ENCODE assay signal across 8 cellular contexts in the genomic region with DNA sequence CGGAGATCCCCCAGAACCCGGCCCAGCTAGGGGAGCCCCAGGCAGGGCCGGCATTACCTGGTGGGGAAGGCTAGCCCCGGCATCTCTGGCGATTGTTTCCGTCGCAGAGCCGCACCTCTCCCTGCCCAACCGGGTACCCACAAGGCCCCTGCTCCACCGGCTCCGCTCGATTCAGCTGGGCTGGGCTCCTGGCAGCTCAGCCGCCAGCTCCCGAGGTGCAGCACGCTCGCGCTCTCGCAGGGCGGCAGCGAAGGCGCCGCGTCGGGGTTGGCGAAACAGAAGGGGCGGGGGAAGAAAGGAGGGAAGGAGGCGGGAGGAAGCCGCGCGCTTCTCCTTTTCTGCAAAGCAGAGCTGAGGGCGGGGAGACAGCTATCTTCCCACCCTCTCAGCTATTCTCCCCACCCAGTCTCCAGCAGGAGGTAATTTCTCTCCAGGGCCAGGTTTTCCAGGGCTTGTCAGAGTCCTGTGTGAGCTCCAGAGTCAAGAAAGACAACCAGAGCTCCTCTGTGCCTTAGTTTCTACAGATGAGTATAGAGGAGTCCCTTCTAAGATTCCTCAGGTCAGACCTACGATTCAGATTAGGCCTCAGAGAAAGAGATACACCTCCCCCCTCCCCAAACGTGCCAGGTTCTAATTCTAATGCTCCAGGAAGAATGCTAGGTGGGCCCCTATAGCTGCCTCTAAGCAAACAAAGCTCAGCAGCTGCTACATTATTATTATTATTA.
A peak's percentile ranks its signal among the peaks of the same experiment; 100 is the strongest.
DNase-seq lines count a peak whose midpoint lies in the region; ATAC-seq and TF ChIP-seq lines count a peak whose summit lies in the region.

No MANE protein-coding gene starts in this region.

- ATAC-seq in GM19035 (IDR thresholded peaks at IDR 0.05; ENCODE audit: unreplicated experiment) (peak; percentile 93), HG03342 (IDR thresholded peaks at IDR 0.05; ENCODE audit: unreplicated experiment) (peak; percentile 93), natural killer cell (peak; percentile 94 to 97 (median 96))
- ATAC-seq in stimulated activated naive B cell treated with anti-CD40 and anti-IgM and Interleukin-4, amounts not matched to agents 10 μg/mL and 1 μg/mL and 100 μg/mL, for 72 hours (replicated peaks): peak; percentile 94

- H2AFZ ChIP-seq in OCI-LY7 (ENCODE audit: low read length): no peak overlapping the region

- H3K27me3 Mint-ChIP-seq in activated T-helper 1 cell treated with anti-CD3 and anti-CD28 coated beads, Interleukin-12 subunit alpha, Interleukin-12 subunit beta, Interleukin-2, Interleukin-4 antibody, amounts not matched to agents 30 ng/mL and 10 ng/mL and 1 ng/mL, durations not matched to agents 14 hours and 24 hours and 36 hours (ENCODE audit: insufficient read depth): no peaks in the 10 kb centered on the region
- H3K27me3 Mint-ChIP-seq in natural killer cell (ENCODE audit: low read depth in 2 of 2): no peaks in the 10 kb centered on the region
- H3K27me3 Mint-ChIP-seq in stimulated activated naive B cell treated with anti-CD40 and anti-IgM and Interleukin-4, amounts not matched to agents 10 μg/mL and 1 μg/mL and 100 μg/mL, for 72 hours: no peaks in the 10 kb centered on the region

- no peaks in the 10 kb centered on the region for H3K36me3 Mint-ChIP-seq in activated T-helper 1 cell treated with anti-CD3 and anti-CD28 coated beads, Interleukin-12 subunit alpha, Interleukin-12 subunit beta, Interleukin-2, Interleukin-4 antibody, amounts not matched to agents 30 ng/mL and 10 ng/mL and 1 ng/mL, durations not matched to agents 14 hours and 24 hours and 36 hours (ENCODE audit: low read depth)
- no peaks in the 10 kb centered on the region for H3K36me3 Mint-ChIP-seq in natural killer cell
- peaks cover 5 to 14% of the 10 kb centered on the region in 2 donors for H3K36me3 Mint-ChIP-seq in stimulated activated naive B cell treated with anti-CD40 and anti-IgM and Interleukin-4, amounts not matched to agents 10 μg/mL and 1 μg/mL and 100 μg/mL, for 72 hours

- H3K4me1 ChIP-seq in OCI-LY7 (ENCODE audit: insufficient read depth, low read length, poor library complexity, severe bottlenecking): no peaks in the 10 kb centered on the region

- DNase-seq in AG20443 (ENCODE audit: low spot score) (peak; percentile 95), OCI-LY7 (ENCODE audit: low spot score) (peak; percentile 4), fibroblast of mammary gland (ENCODE audit: low read depth) (peak; percentile 80), natural killer cell (peak; percentile 65)
- peak; percentile 80 for DNase-seq in activated T-helper 1 cell treated with anti-CD3 and anti-CD28 coated beads, Interleukin-12 subunit alpha, Interleukin-12 subunit beta, Interleukin-2, Interleukin-4 antibody, amounts not matched to agents 30 ng/mL and 10 ng/mL and 1 ng/mL, durations not matched to agents 14 hours and 24 hours and 36 hours (ENCODE audit: low spot score)
- DNase-seq in stimulated activated naive B cell treated with anti-CD40 and anti-IgM and Interleukin-4, amounts not matched to agents 10 μg/mL and 1 μg/mL and 100 μg/mL, for 72 hours: peak; percentile 79

- no peaks in the 10 kb centered on the region for H4K20me1 ChIP-seq in OCI-LY7 (ENCODE audit: insufficient read depth, low read length)

- no peaks in the 10 kb centered on the region for H3K36me3 ChIP-seq in OCI-LY7 (ENCODE audit: insufficient read depth, low read length)

- TF ChIP-seq CTCF in OCI-LY7 (conservative IDR thresholded peaks at IDR 0.05; ENCODE audit: low read length) (no peak), fibroblast of mammary gland (conservative IDR thresholded peaks at IDR 0.05; ENCODE audit: control insufficient read depth, insufficient read depth, low read depth, low read length) (no peak), natural killer cell (IDR thresholded peaks at IDR 0.05) (no peak)

- no TSS peak for BruUV-seq in OCI-LY7 (replicated peaks; lab: Mats Ljungman, UMichigan)

- H3K27ac ChIP-seq in OCI-LY7 (ENCODE audit: low read depth, low read length, poor library complexity, severe bottlenecking): no peak overlapping the region

- CTCF ChIA-PET in OCI-LY7 (lab: Charles Lee; ENCODE audit: unreplicated experiment): no interaction called here

- H3K9me3 Mint-ChIP-seq in activated T-helper 1 cell treated with anti-CD3 and anti-CD28 coated beads, Interleukin-12 subunit alpha, Interleukin-12 subunit beta, Interleukin-2, Interleukin-4 antibody, amounts not matched to agents 30 ng/mL and 10 ng/mL and 1 ng/mL, durations not matched to agents 14 hours and 24 hours and 36 hours: no peaks in the 10 kb centered on the region
- no peaks in the 10 kb centered on the region for H3K9me3 Mint-ChIP-seq in natural killer cell
- H3K9me3 Mint-ChIP-seq in stimulated activated naive B cell treated with anti-CD40 and anti-IgM and Interleukin-4, amounts not matched to agents 10 μg/mL and 1 μg/mL and 100 μg/mL, for 72 hours: no peaks in the 10 kb centered on the region

- no peaks in the 10 kb centered on the region for H3K9me3 ChIP-seq in OCI-LY7 (ENCODE audit: low read length)

- H3K9me2 ChIP-seq in OCI-LY7 (ENCODE audit: insufficient read depth, low read length): no peaks in the 10 kb centered on the region

- peak overlapping the region; percentile 82 for H3K27ac Mint-ChIP-seq in activated T-helper 1 cell treated with anti-CD3 and anti-CD28 coated beads, Interleukin-12 subunit alpha, Interleukin-12 subunit beta, Interleukin-2, Interleukin-4 antibody, amounts not matched to agents 30 ng/mL and 10 ng/mL and 1 ng/mL, durations not matched to agents 14 hours and 24 hours and 36 hours
- H3K27ac Mint-ChIP-seq in natural killer cell: peak overlapping the region; percentile 77 to 93
- peak overlapping the region; percentile 96 for H3K27ac Mint-ChIP-seq in stimulated activated naive B cell treated with anti-CD40 and anti-IgM and Interleukin-4, amounts not matched to agents 10 μg/mL and 1 μg/mL and 100 μg/mL, for 72 hours

- peaks cover 46% of the 10 kb centered on the region for H3K4me1 Mint-ChIP-seq in activated T-helper 1 cell treated with anti-CD3 and anti-CD28 coated beads, Interleukin-12 subunit alpha, Interleukin-12 subunit beta, Interleukin-2, Interleukin-4 antibody, amounts not matched to agents 30 ng/mL and 10 ng/mL and 1 ng/mL, durations not matched to agents 14 hours and 24 hours and 36 hours (ENCODE audit: low read depth)
- H3K4me1 Mint-ChIP-seq in natural killer cell: peaks cover 28 to 38% of the 10 kb centered on the region in 2 donors
- H3K4me1 Mint-ChIP-seq in stimulated activated naive B cell treated with anti-CD40 and anti-IgM and Interleukin-4, amounts not matched to agents 10 μg/mL and 1 μg/mL and 100 μg/mL, for 72 hours: peaks cover 24 to 49% of the 10 kb centered on the region in 2 donors

- no peak overlapping the region for H3K4me3 ChIP-seq in OCI-LY7 (ENCODE audit: low read depth, low read length, poor library complexity, severe bottlenecking)
- H3K4me3 ChIP-seq in fibroblast of mammary gland (ENCODE audit: control insufficient read depth, low read depth, low read length): peak overlapping the region; percentile 69

- POLR2A ChIA-PET in OCI-LY7 (lab: Charles Lee): no interaction called here

- no peaks in the 10 kb centered on the region for H3K79me2 ChIP-seq in OCI-LY7 (ENCODE audit: insufficient read depth, low read depth, low read length)

- H3K4me2 ChIP-seq in OCI-LY7 (ENCODE audit: low read length): peak overlapping the region; percentile 20; the same call in 1 of the 2 replicates

- H3K4me3 Mint-ChIP-seq in activated T-helper 1 cell treated with anti-CD3 and anti-CD28 coated beads, Interleukin-12 subunit alpha, Interleukin-12 subunit beta, Interleukin-2, Interleukin-4 antibody, amounts not matched to agents 30 ng/mL and 10 ng/mL and 1 ng/mL, durations not matched to agents 14 hours and 24 hours and 36 hours: peak overlapping the region; percentile 88
- H3K4me3 Mint-ChIP-seq in natural killer cell: peak overlapping the region; percentile 93
- H3K4me3 Mint-ChIP-seq in stimulated activated naive B cell treated with anti-CD40 and anti-IgM and Interleukin-4, amounts not matched to agents 10 μg/mL and 1 μg/mL and 100 μg/mL, for 72 hours: peak overlapping the region; percentile 98 to 99

- intact Hi-C loops in OCI-LY7 (cut with micrococcal nuclease; ENCODE audit: unreplicated experiment) (no loop called here), natural killer cell (cut with micrococcal nuclease) (no loop called here)
- intact Hi-C loops in activated T-helper 1 cell treated with anti-CD3 and anti-CD28 coated beads, Interleukin-12 subunit alpha, Interleukin-12 subunit beta, Interleukin-2, Interleukin-4 antibody, amounts not matched to agents 30 ng/mL and 10 ng/mL and 1 ng/mL, durations not matched to agents 14 hours and 24 hours and 36 hours (cut with micrococcal nuclease): loop anchor here (2.0 to 10.0 kb wide), 3 partner anchors 59 to 347 kb away; a partner anchor contains a TSS

Comparison
In these comparisons a context has a peak if more than half of its experiments do, and no peak if none do; other contexts are left out.
1. DNase-seq: peak in every context shown above with its lines; median percentile 95 in AG20443; 80 in activated T-helper 1 cell treated with anti-CD3 and anti-CD28 coated beads, Interleukin-12 subunit alpha, Interleukin-12 subunit beta, Interleukin-2, Interleukin-4 antibody, amounts not matched to agents 30 ng/mL and 10 ng/mL and 1 ng/mL, durations not matched to agents 14 hours and 24 hours and 36 hours; 80 in fibroblast of mammary gland; 79 in stimulated activated naive B cell treated with anti-CD40 and anti-IgM and Interleukin-4, amounts not matched to agents 10 μg/mL and 1 μg/mL and 100 μg/mL, for 72 hours; 65 in natural killer cell; 4 in OCI-LY7.